Comparison of ENCODE assay signal across 1 cellular context in the genomic region with DNA sequence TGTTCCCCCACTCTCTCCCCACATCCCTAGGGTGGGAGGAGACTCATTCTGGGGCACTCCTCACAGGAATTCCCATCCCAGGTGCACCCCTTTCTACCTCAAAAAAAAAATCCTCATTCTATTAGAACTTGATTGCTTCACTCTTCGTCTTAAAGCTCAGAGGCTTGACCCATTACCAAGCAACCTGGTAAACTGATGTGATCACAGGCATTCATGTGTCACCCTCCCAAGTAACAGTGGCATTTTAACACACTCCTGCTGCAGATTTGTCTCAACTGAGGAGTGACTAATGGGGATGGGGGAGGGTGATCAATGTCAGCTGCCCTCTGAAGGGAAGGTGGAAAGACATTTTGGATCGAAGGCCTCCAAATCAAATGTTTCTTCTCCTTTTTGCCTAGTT.
TF ChIP-seq lines count a peak whose summit lies in the region.

No MANE protein-coding gene starts in this region.

TF ChIP-seq in H1, 55 proteins besides CTCF, POLR2A, EP300 and RAD21:
- TF ChIP-seq KDM4A (IDR thresholded peaks at IDR 0.05; ENCODE audit: low read depth, low read length, severe bottlenecking) = no peak
- no peak for TF ChIP-seq PHF8 (conservative IDR thresholded peaks at IDR 0.05; ENCODE audit: low read depth, low read length)
- TF ChIP-seq SIRT6 (IDR thresholded peaks at IDR 0.05; ENCODE audit: low read length) = no peak
- TF ChIP-seq GABPA (IDR thresholded peaks at IDR 0.05; ENCODE audit: borderline replicate concordance, insufficient read depth, low read length) = no peak
- no peak for TF ChIP-seq JUN (IDR thresholded peaks at IDR 0.05; ENCODE audit: low read depth, low read length)
- TF ChIP-seq, protein P1, sequence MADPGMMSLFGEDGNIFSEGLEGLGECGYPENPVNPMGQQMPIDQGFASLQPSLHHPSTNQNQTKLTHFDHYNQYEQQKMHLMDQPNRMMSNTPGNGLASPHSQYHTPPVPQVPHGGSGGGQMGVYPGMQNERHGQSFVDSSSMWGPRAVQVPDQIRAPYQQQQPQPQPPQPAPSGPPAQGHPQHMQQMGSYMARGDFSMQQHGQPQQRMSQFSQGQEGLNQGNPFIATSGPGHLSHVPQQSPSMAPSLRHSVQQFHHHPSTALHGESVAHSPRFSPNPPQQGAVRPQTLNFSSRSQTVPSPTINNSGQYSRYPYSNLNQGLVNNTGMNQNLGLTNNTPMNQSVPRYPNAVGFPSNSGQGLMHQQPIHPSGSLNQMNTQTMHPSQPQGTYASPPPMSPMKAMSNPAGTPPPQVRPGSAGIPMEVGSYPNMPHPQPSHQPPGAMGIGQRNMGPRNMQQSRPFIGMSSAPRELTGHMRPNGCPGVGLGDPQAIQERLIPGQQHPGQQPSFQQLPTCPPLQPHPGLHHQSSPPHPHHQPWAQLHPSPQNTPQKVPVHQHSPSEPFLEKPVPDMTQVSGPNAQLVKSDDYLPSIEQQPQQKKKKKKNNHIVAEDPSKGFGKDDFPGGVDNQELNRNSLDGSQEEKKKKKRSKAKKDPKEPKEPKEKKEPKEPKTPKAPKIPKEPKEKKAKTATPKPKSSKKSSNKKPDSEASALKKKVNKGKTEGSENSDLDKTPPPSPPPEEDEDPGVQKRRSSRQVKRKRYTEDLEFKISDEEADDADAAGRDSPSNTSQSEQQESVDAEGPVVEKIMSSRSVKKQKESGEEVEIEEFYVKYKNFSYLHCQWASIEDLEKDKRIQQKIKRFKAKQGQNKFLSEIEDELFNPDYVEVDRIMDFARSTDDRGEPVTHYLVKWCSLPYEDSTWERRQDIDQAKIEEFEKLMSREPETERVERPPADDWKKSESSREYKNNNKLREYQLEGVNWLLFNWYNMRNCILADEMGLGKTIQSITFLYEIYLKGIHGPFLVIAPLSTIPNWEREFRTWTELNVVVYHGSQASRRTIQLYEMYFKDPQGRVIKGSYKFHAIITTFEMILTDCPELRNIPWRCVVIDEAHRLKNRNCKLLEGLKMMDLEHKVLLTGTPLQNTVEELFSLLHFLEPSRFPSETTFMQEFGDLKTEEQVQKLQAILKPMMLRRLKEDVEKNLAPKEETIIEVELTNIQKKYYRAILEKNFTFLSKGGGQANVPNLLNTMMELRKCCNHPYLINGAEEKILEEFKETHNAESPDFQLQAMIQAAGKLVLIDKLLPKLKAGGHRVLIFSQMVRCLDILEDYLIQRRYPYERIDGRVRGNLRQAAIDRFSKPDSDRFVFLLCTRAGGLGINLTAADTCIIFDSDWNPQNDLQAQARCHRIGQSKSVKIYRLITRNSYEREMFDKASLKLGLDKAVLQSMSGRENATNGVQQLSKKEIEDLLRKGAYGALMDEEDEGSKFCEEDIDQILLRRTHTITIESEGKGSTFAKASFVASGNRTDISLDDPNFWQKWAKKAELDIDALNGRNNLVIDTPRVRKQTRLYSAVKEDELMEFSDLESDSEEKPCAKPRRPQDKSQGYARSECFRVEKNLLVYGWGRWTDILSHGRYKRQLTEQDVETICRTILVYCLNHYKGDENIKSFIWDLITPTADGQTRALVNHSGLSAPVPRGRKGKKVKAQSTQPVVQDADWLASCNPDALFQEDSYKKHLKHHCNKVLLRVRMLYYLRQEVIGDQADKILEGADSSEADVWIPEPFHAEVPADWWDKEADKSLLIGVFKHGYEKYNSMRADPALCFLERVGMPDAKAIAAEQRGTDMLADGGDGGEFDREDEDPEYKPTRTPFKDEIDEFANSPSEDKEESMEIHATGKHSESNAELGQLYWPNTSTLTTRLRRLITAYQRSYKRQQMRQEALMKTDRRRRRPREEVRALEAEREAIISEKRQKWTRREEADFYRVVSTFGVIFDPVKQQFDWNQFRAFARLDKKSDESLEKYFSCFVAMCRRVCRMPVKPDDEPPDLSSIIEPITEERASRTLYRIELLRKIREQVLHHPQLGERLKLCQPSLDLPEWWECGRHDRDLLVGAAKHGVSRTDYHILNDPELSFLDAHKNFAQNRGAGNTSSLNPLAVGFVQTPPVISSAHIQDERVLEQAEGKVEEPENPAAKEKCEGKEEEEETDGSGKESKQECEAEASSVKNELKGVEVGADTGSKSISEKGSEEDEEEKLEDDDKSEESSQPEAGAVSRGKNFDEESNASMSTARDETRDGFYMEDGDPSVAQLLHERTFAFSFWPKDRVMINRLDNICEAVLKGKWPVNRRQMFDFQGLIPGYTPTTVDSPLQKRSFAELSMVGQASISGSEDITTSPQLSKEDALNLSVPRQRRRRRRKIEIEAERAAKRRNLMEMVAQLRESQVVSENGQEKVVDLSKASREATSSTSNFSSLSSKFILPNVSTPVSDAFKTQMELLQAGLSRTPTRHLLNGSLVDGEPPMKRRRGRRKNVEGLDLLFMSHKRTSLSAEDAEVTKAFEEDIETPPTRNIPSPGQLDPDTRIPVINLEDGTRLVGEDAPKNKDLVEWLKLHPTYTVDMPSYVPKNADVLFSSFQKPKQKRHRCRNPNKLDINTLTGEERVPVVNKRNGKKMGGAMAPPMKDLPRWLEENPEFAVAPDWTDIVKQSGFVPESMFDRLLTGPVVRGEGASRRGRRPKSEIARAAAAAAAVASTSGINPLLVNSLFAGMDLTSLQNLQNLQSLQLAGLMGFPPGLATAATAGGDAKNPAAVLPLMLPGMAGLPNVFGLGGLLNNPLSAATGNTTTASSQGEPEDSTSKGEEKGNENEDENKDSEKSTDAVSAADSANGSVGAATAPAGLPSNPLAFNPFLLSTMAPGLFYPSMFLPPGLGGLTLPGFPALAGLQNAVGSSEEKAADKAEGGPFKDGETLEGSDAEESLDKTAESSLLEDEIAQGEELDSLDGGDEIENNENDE (IDR thresholded peaks at IDR 0.05; ENCODE audit: insufficient replicate concordance, low read length) = no peak
- TF ChIP-seq CBX5 (IDR thresholded peaks at IDR 0.05; ENCODE audit: low read depth, low read length) = no peak
- TF ChIP-seq ASH2L (IDR thresholded peaks at IDR 0.05; ENCODE audit: low read length) = no peak
- no peak for TF ChIP-seq POLR2AphosphoS5 (IDR thresholded peaks at IDR 0.05; ENCODE audit: low read depth, low read length)
- TF ChIP-seq POU5F1 (IDR thresholded peaks at IDR 0.05; ENCODE audit: low read depth, low read length) = no peak
- TF ChIP-seq BCL11A (IDR thresholded peaks at IDR 0.05; ENCODE audit: low read depth in 2 of 2, low read length in 2 of 2) = no peak
- no peak for TF ChIP-seq SP4 (IDR thresholded peaks at IDR 0.05; ENCODE audit: low read length)
- TF ChIP-seq CHD1 (IDR thresholded peaks at IDR 0.05; ENCODE audit: low read depth, low read length) = no peak
- no peak for TF ChIP-seq CEBPB (IDR thresholded peaks at IDR 0.05; ENCODE audit: low read depth, low read length)
- TF ChIP-seq SIN3A (conservative IDR thresholded peaks at IDR 0.05 in 1 of 2, IDR thresholded peaks at IDR 0.05 in 1 of 2; ENCODE audit: low read depth in 1 of 2, low read length in 2 of 2) = no peak
- no peak for TF ChIP-seq CREB1 (IDR thresholded peaks at IDR 0.05)
- TF ChIP-seq BRCA1 (IDR thresholded peaks at IDR 0.05; ENCODE audit: low read depth, low read length) = no peak
